In the genomic region with DNA sequence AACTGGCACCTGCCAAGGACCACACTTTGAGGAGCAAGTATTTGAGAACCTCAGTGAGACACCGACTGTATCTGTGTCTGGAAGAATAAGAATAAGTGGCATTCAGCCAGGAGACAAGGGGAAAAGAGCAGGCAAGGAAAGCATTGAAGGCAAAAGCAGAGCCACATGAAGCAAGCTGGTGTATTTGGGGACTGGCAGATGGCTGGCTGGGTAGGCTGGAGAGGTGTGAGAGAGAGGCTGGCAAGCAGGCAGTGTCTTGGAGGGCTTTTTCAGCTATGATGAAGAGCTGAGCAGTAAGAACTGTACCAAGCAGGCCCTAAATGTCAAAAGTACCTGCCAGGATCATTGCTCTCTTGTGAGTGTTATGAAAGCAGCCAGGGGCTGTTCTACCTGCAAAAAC, we compare ENCODE assay signal across 33 cellular contexts. TPM values are rescaled to one million over a fixed set of nuclear protein-coding genes. Genes with fewer than 3 reads are reported as not detected.
DNase-seq lines count a peak whose midpoint lies in the region; ATAC-seq and TF ChIP-seq lines count a peak whose summit lies in the region.
"Had no signal": no experiment of that assay in that cellular context is flagged by ENCODE, and none has a peak within 500 bp of the region (broad histone marks: within the 10 kb centered on the region; RNA-seq: fewer than 3 reads in every experiment).

No MANE protein-coding gene starts in this region.

- DNase-seq in activated CD4-positive, alpha-beta T cell treated with anti-CD3 and anti-CD28 coated beads for 36 hours = no peak
- DNase-seq in activated CD4-positive, alpha-beta T cell treated with anti-CD3 and anti-CD28 coated beads for 1 hour = no peak
- DNase-seq in NCI-H69 (lab: John Stamatoyannopoulos, UW) (peak; percentile 62), dorsolateral prefrontal cortex (peak in 7 of 10 donors; percentile 19 to 72 (median 57)), NCI-H748 (lab: John Stamatoyannopoulos, UW; ENCODE audit: unreplicated experiment) (no peak), NCI-H1436 (lab: John Stamatoyannopoulos, UW) (no peak), NCI-H2029 (lab: John Stamatoyannopoulos, UW) (no peak)
- DNase-seq in activated CD4-positive, alpha-beta T cell treated with anti-CD3 and anti-CD28 coated beads, Interleukin-2, amount 50 U/mL, for 4 hours = no peak
- DNase-seq: activated CD4-positive, alpha-beta T cell treated with anti-CD3 and anti-CD28 coated beads for 4 hours; activated naive CD4-positive, alpha-beta T cell treated with anti-CD3 and anti-CD28 coated beads, Interleukin-2, amount 50 U/mL, for 16 hours; activated T-cell treated with anti-CD3 and anti-CD28 coated beads for 4 hours; Calu3; CD4-positive, CD25-positive, alpha-beta regulatory T cell; colonic mucosa; DND-41; effector CD8-positive, alpha-beta T cell; KBM-7; kidney glomerular epithelial cell; MM.1S; NCI-H1417; NCI-H2107; NCI-H526 treated with DMSO at 0.1 percent for 48 hours; ovary; stimulated activated CD4-positive, alpha-beta T cell treated with anti-CD3 and anti-CD28 coated beads, Interleukin-15, amount 100 ng/mL, for 24 hours had no signal

- no peak overlapping the region for H3K27ac Mint-ChIP-seq in activated CD4-positive, alpha-beta T cell treated with anti-CD3 and anti-CD28 coated beads for 36 hours
- H3K27ac Mint-ChIP-seq: activated T-helper 2 cell treated with anti-CD3 and anti-CD28 coated beads, Interferon-gamma antibody, Interleukin-2, Interleukin-4, amounts not matched to agents 10 μg/mL and 5 μg/mL and 100 μg/mL, durations not matched to agents 14 hours and 24 hours and 36 hours; CD4-positive, CD25-positive, alpha-beta regulatory T cell; GM23338; natural killer cell treated with Interleukin-12 subunit alpha and Interleukin-12 subunit beta and Interleukin-15 and Interleukin-18, amount 100 ng/mL, for 72 hours; stimulated activated memory B cell treated with anti-CD40 and anti-IgM and Interleukin-4, amounts not matched to agents 10 μg/mL and 1 μg/mL and 100 μg/mL, for 72 hours; type B pancreatic cell had no signal

- no peaks in the 10 kb centered on the region for H3K36me3 Mint-ChIP-seq in activated CD4-positive, alpha-beta T cell treated with anti-CD3 and anti-CD28 coated beads for 36 hours (ENCODE audit: low read depth)
- H3K36me3 Mint-ChIP-seq: CD4-positive, CD25-positive, alpha-beta regulatory T cell; natural killer cell treated with Interleukin-12 subunit alpha and Interleukin-12 subunit beta and Interleukin-15 and Interleukin-18, amount 100 ng/mL, for 72 hours; stimulated activated memory B cell treated with anti-CD40 and anti-IgM and Interleukin-4, amounts not matched to agents 10 μg/mL and 1 μg/mL and 100 μg/mL, for 72 hours; type B pancreatic cell had no signal

- no peak overlapping the region for H3K4me3 ChIP-seq in dorsolateral prefrontal cortex
- H3K4me3 ChIP-seq: colonic mucosa, GM23338, hepatocyte, lung, ovary had no signal

- H3K27me3 ChIP-seq in dorsolateral prefrontal cortex = peaks cover 0 to 2% (median 0%) of the 10 kb centered on the region in 45 donors
- H3K27me3 ChIP-seq: colonic mucosa, hepatocyte, ovary had no signal

- peak overlapping the region in 41 of 59 donors; percentile 9 to 83 (median 58) for H3K27ac ChIP-seq in dorsolateral prefrontal cortex
- H3K27ac ChIP-seq: colonic mucosa, hepatocyte, ovary had no signal

- ATAC-seq in activated CD4-positive, alpha-beta T cell treated with anti-CD3 and anti-CD28 coated beads for 36 hours = peak; percentile 19
- ATAC-seq: GM23338; natural killer cell treated with Interleukin-12 subunit alpha and Interleukin-12 subunit beta and Interleukin-15 and Interleukin-18, amount 100 ng/mL, for 72 hours; stimulated activated memory B cell treated with anti-CD40 and anti-IgM and Interleukin-4, amounts not matched to agents 10 μg/mL and 1 μg/mL and 100 μg/mL, for 72 hours had no signal

- TF ChIP-seq CTCF in dorsolateral prefrontal cortex (IDR thresholded peaks at IDR 0.05 in 54 of 56, conservative IDR thresholded peaks at IDR 0.05 in 2 of 56; ENCODE audit: low read depth in 1 of 56, partially characterized antibody in 56 of 56) = no peak

- POLR2A ChIA-PET in activated CD4-positive, alpha-beta T cell treated with anti-CD3 and anti-CD28 coated beads for 36 hours (lab: Charles Lee) = no interaction called here

- peaks cover 2% of the 10 kb centered on the region for H3K27me3 Mint-ChIP-seq in activated CD4-positive, alpha-beta T cell treated with anti-CD3 and anti-CD28 coated beads for 36 hours
- H3K27me3 Mint-ChIP-seq: natural killer cell treated with Interleukin-12 subunit alpha and Interleukin-12 subunit beta and Interleukin-15 and Interleukin-18, amount 100 ng/mL, for 72 hours; stimulated activated memory B cell treated with anti-CD40 and anti-IgM and Interleukin-4, amounts not matched to agents 10 μg/mL and 1 μg/mL and 100 μg/mL, for 72 hours; type B pancreatic cell had no signal

- H3K4me3 Mint-ChIP-seq in activated CD4-positive, alpha-beta T cell treated with anti-CD3 and anti-CD28 coated beads for 36 hours = no peak overlapping the region
- H3K4me3 Mint-ChIP-seq: CD4-positive, CD25-positive, alpha-beta regulatory T cell; GM23338; natural killer cell treated with Interleukin-12 subunit alpha and Interleukin-12 subunit beta and Interleukin-15 and Interleukin-18, amount 100 ng/mL, for 72 hours; stimulated activated memory B cell treated with anti-CD40 and anti-IgM and Interleukin-4, amounts not matched to agents 10 μg/mL and 1 μg/mL and 100 μg/mL, for 72 hours; type B pancreatic cell had no signal

- H3K9me3 Mint-ChIP-seq in activated CD4-positive, alpha-beta T cell treated with anti-CD3 and anti-CD28 coated beads for 36 hours (ENCODE audit: low read depth) = no peaks in the 10 kb centered on the region
- H3K9me3 Mint-ChIP-seq: activated T-helper 2 cell treated with anti-CD3 and anti-CD28 coated beads, Interferon-gamma antibody, Interleukin-2, Interleukin-4, amounts not matched to agents 10 μg/mL and 5 μg/mL and 100 μg/mL, durations not matched to agents 14 hours and 24 hours and 36 hours; GM23338; natural killer cell treated with Interleukin-12 subunit alpha and Interleukin-12 subunit beta and Interleukin-15 and Interleukin-18, amount 100 ng/mL, for 72 hours; stimulated activated memory B cell treated with anti-CD40 and anti-IgM and Interleukin-4, amounts not matched to agents 10 μg/mL and 1 μg/mL and 100 μg/mL, for 72 hours; type B pancreatic cell had no signal

- H3K4me1 Mint-ChIP-seq in activated CD4-positive, alpha-beta T cell treated with anti-CD3 and anti-CD28 coated beads for 36 hours = no peaks in the 10 kb centered on the region
- H3K4me1 Mint-ChIP-seq: CD4-positive, CD25-positive, alpha-beta regulatory T cell had no signal

- CTCF ChIA-PET in activated CD4-positive, alpha-beta T cell treated with anti-CD3 and anti-CD28 coated beads for 36 hours (lab: Charles Lee) = interaction anchor here (1.1 to 1.4 kb wide), 6 partner anchors 8 to 121 kb away, joined by 3 to 7 read pairs (median 4); no protein-coding TSS in a partner anchor

- intact Hi-C loops in activated CD4-positive, alpha-beta T cell treated with anti-CD3 and anti-CD28 coated beads for 36 hours (cut with DNase I, micrococcal nuclease) = no loop called here
- intact Hi-C loops in dorsolateral prefrontal cortex (cut with DNase I) = loop anchor here in 1 of 2 donors (10.0 kb wide), 1 partner anchor 514 kb away; no protein-coding TSS in a partner anchor

RNA-seq across cellular contexts. Expression of gene C5orf58, which starts 14.1 kb away (rescaled TPM):
- total RNA-seq in activated CD4-positive, alpha-beta T cell treated with anti-CD3 and anti-CD28 coated beads for 36 hours = not detected
- 1 to 10 TPM in 4 of 120 experiments, under 1 TPM in 5, not detected in 111; 0.60 to 1.4 (median 0.90) TPM for total RNA-seq in dorsolateral prefrontal cortex
- total RNA-seq: A172; activated T-helper 2 cell treated with anti-CD3 and anti-CD28 coated beads, Interferon-gamma antibody, Interleukin-2, Interleukin-4, amounts not matched to agents 10 μg/mL and 5 μg/mL and 100 μg/mL, durations not matched to agents 14 hours and 24 hours and 36 hours; Calu3; CD4-positive, CD25-positive, alpha-beta regulatory T cell; colonic mucosa; hepatocyte; lung; natural killer cell treated with Interleukin-12 subunit alpha and Interleukin-12 subunit beta and Interleukin-15 and Interleukin-18, amount 100 ng/mL, for 72 hours; ovary; renal cortical epithelial cell had no signal

Comparison
In these comparisons a context has a peak if more than half of its experiments do, and no peak if none do; other contexts are left out.
1. DNase-seq: peak in NCI-H69 (single experiment) and dorsolateral prefrontal cortex (7 of 10); none in activated CD4-positive, alpha-beta T cell treated with anti-CD3 and anti-CD28 coated beads for 36 hours (single experiment), activated CD4-positive, alpha-beta T cell treated with anti-CD3 and anti-CD28 coated beads for 1 hour (single experiment), NCI-H748 (single experiment), NCI-H1436 (single experiment), activated CD4-positive, alpha-beta T cell treated with anti-CD3 and anti-CD28 coated beads, Interleukin-2, amount 50 U/mL, for 4 hours (0 of 2) and NCI-H2029 (single experiment).